In genomic region chr17:82890926-82891678, GRCh38 we compare ENCODE assay signal across 1 cellular context.
TF ChIP-seq lines count a peak whose summit lies in the region.

No MANE protein-coding gene starts in this region.

TF ChIP-seq in GM23338, 12 proteins besides CTCF, POLR2A, EP300 and RAD21 (continued from another document):
- no peak for TF ChIP-seq EZH2 (IDR thresholded peaks at IDR 0.05; ENCODE audit: low read depth, unreplicated experiment)
- no peak for TF ChIP-seq ZNF114 (CRISPR knock-in tag; IDR thresholded peaks at IDR 0.05)
- TF ChIP-seq JUNB (IDR thresholded peaks at IDR 0.05; ENCODE audit: unreplicated experiment): no peak
- TF ChIP-seq ETS1 (IDR thresholded peaks at IDR 0.05): no peak
- TF ChIP-seq ZNF331 (CRISPR knock-in tag; IDR thresholded peaks at IDR 0.05; ENCODE audit: low read depth): no peak
